13 cellular contexts compared by ENCODE assay signal in the genomic region with DNA sequence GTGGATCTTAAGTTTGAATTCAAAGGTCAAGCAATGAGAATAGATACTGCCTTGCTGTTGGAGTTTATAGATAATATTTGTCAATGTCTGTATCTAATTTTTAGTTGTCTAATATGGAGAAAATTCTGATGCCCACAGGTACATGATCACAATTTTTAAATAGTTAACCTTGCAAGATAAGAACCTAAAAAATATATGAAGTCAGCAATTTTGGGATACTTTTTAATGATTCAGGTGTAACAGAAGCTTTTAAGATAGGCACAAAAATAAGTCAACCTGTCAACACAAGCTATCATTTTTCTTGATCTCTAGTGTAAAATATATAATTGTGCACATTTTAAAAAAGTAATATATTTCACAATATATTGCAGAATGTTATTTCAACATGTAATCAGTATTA.
DNase-seq lines count a peak whose midpoint lies in the region; ATAC-seq, FAIRE-seq and TF ChIP-seq lines count a peak whose summit lies in the region.
"Had no signal": no experiment of that assay in that cellular context is flagged by ENCODE, and none has a peak within 500 bp of the region (broad histone marks: within the 10 kb centered on the region; RNA-seq: fewer than 3 reads in every experiment).

No MANE protein-coding gene starts in this region.

- TF ChIP-seq RAD21 in H1 (IDR thresholded peaks at IDR 0.05 in 1 of 2, conservative IDR thresholded peaks at IDR 0.05 in 1 of 2; ENCODE audit: low read depth in 2 of 2, low read length in 2 of 2), result no peak

- no peak overlapping the region for H3K4me3 ChIP-seq in PC-9
- H3K4me3 ChIP-seq in H1 (ENCODE audit: extremely low read depth in 1 of 4, insufficient read depth in 2 of 4, low read depth in 3 of 4, low read length in 4 of 4), result no peak overlapping the region
- H3K4me3 ChIP-seq: GM23338 had no signal

- no peak overlapping the region for H3K18ac ChIP-seq in H1 (ENCODE audit: extremely low read depth, low read length)

- no peaks in the 10 kb centered on the region for H3K4me1 Mint-ChIP-seq in Calu3 (ENCODE audit: low read depth, unreplicated experiment)
- no peaks in the 10 kb centered on the region for H3K4me1 Mint-ChIP-seq in activated CD8-positive, alpha-beta T cell treated with anti-CD3 and anti-CD28 coated beads, Interleukin-2, amount 10 ng/mL, durations not matched to agents 7 days and 5 days (ENCODE audit: low read depth)

- H3K9ac ChIP-seq in H1 (replicated peaks in 1 of 4; ENCODE audit: extremely low read depth in 1 of 4, low read depth in 3 of 4, low read length in 3 of 4), result no peak overlapping the region

- H4K91ac ChIP-seq in H1 (replicated peaks; ENCODE audit: insufficient read length, low read length), result no peak overlapping the region

- H3K4me1 ChIP-seq in PC-9 (replicated peaks; ENCODE audit: insufficient read depth) (peaks cover 12% of the 10 kb centered on the region), H1 (replicated peaks in 1 of 4; ENCODE audit: control insufficient read depth in 3 of 4, insufficient read depth in 4 of 4, low read length in 3 of 4) (peaks cover 2 to 6% (median 4%) of the 10 kb centered on the region in 4 experiments; a peak in 6 of 7 replicates)
- H3K4me1 ChIP-seq: Caco-2 had no signal

- no peak overlapping the region for H3K14ac ChIP-seq in H1 (ENCODE audit: insufficient read length)

- DNase-seq in Calu3 (no peak), PC-9 (no peak), H1 (ENCODE audit: low read depth in 1 of 2, low spot score in 2 of 2) (no peak)
- no peak for DNase-seq in activated CD8-positive, alpha-beta T cell treated with anti-CD3 and anti-CD28 coated beads, Interleukin-2, amount 10 ng/mL, durations not matched to agents 7 days and 5 days
- DNase-seq in activated naive CD4-positive, alpha-beta T cell treated with Interleukin-2 at 50 U/mL for 16 hours, result no peak
- DNase-seq: Caco-2; CD8-positive, alpha-beta memory T cell; DMS53; GF-D8; H9 had no signal

- H3K27me3 ChIP-seq in PC-9 (ENCODE audit: insufficient read depth, low read depth) (no peaks in the 10 kb centered on the region), H1 (replicated peaks in 1 of 4; ENCODE audit: control insufficient read depth in 3 of 4, extremely low read depth in 1 of 4, insufficient read depth in 3 of 4, low read length in 3 of 4) (no peaks in the 10 kb centered on the region)

- H3K4me3 Mint-ChIP-seq in Calu3 (ENCODE audit: low read depth, unreplicated experiment), result no peak overlapping the region
- no peak overlapping the region for H3K4me3 Mint-ChIP-seq in activated CD8-positive, alpha-beta T cell treated with anti-CD3 and anti-CD28 coated beads, Interleukin-2, amount 10 ng/mL, durations not matched to agents 7 days and 5 days
- H3K4me3 Mint-ChIP-seq: CD14-positive monocyte; CD8-positive, alpha-beta memory T cell; GM23338; H9 had no signal

- H2AFZ ChIP-seq in PC-9 (no peak overlapping the region), H1 (ENCODE audit: low read length) (no peak overlapping the region)
- H2AFZ ChIP-seq: GM23338 had no signal

- no peak for TF ChIP-seq CTCF in Calu3 (IDR thresholded peaks at IDR 0.05; ENCODE audit: unreplicated experiment)
- no peak for TF ChIP-seq CTCF in PC-9 (conservative IDR thresholded peaks at IDR 0.05)
- TF ChIP-seq CTCF in H1 (IDR thresholded peaks at IDR 0.05; ENCODE audit: control extremely low read depth in 1 of 3, insufficient read depth in 1 of 3, low read depth in 1 of 3, low read length in 3 of 3), result no peak

- H2AK5ac ChIP-seq in H1 (ENCODE audit: low read depth, low read length), result no peak overlapping the region

- H3K4ac ChIP-seq in H1 (replicated peaks; ENCODE audit: insufficient read length, low read depth, low read length), result no peak overlapping the region

- TSS peak; percentile 3 for BruUV-seq in Calu3 (replicated peaks; lab: Mats Ljungman, UMichigan)
- no TSS peak for BruUV-seq in PC-9 (replicated peaks; lab: Mats Ljungman, UMichigan)

- H2BK15ac ChIP-seq in H1 (ENCODE audit: low read length), result no peak overlapping the region

- H3K23me2 ChIP-seq in H1 (ENCODE audit: low read depth, low read length), result no peaks in the 10 kb centered on the region

- no peak overlapping the region for H3K27ac ChIP-seq in PC-9
- H3K27ac ChIP-seq in H1 (ENCODE audit: low read depth, low read length), result no peak overlapping the region

- no peak overlapping the region for H2BK12ac ChIP-seq in H1 (ENCODE audit: low read depth, low read length)

- peaks cover 41% of the 10 kb centered on the region for H3K36me3 ChIP-seq in PC-9 (ENCODE audit: low read depth)
- H3K36me3 ChIP-seq in H1 (ENCODE audit: control insufficient read depth in 2 of 4, insufficient read depth in 4 of 4, low read length in 3 of 4), result peaks cover 0 to 8% (median 0%) of the 10 kb centered on the region in 4 experiments; a peak in 2 of 8 replicates

- no peak for TF ChIP-seq POLR2A in H1 (IDR thresholded peaks at IDR 0.05; ENCODE audit: control extremely low read depth in 1 of 2, low read depth in 2 of 2, low read length in 2 of 2)

- POLR2A ChIA-PET in PC-9 (lab: Charles Lee; ENCODE audit: unreplicated experiment) (no interaction called here), H1 (lab: Charles Lee; ENCODE audit: partially characterized antibody) (no interaction called here)
- POLR2A ChIA-PET in activated CD8-positive, alpha-beta T cell treated with anti-CD3 and anti-CD28 coated beads, Interleukin-2, amount 10 ng/mL, durations not matched to agents 7 days and 5 days (lab: Charles Lee), result no interaction called here

- no peak overlapping the region for H2BK20ac ChIP-seq in H1 (ENCODE audit: low read length)

- no peak overlapping the region for H2BK120ac ChIP-seq in H1 (replicated peaks; ENCODE audit: low read depth, low read length)

- CTCF ChIA-PET in Calu3 (lab: Charles Lee), result interaction anchor here (1.1 kb wide), 1 partner anchor 107 kb away, joined by 3 read pairs; no protein-coding TSS in a partner anchor
- CTCF ChIA-PET in PC-9 (lab: Charles Lee), result no interaction called here
- CTCF ChIA-PET in H1 (lab: Charles Lee; ENCODE audit: partially characterized antibody), result interaction anchor here (4.2 kb wide), 1 partner anchor 16 kb away, joined by 17 read pairs; no protein-coding TSS in a partner anchor
- CTCF ChIA-PET in activated CD8-positive, alpha-beta T cell treated with anti-CD3 and anti-CD28 coated beads, Interleukin-2, amount 10 ng/mL, durations not matched to agents 7 days and 5 days (lab: Charles Lee), result interaction anchor here (4.0 kb wide), 1 partner anchor 14 kb away, joined by 21 read pairs; no protein-coding TSS in a partner anchor

- H4K20me1 ChIP-seq in PC-9 (ENCODE audit: insufficient read depth) (no peaks in the 10 kb centered on the region), H1 (replicated peaks in 1 of 2; ENCODE audit: control insufficient read depth in 1 of 2, insufficient read depth in 2 of 2, low read length in 2 of 2) (no peaks in the 10 kb centered on the region)

- H2BK5ac ChIP-seq in H1 (ENCODE audit: low read depth, low read length), result no peak overlapping the region

- ATAC-seq in activated CD8-positive, alpha-beta T cell treated with anti-CD3 and anti-CD28 coated beads, Interleukin-2, amount 10 ng/mL, durations not matched to agents 7 days and 5 days, result no peak
- ATAC-seq in GM21367 (IDR thresholded peaks at IDR 0.05; ENCODE audit: unreplicated experiment), result no peak
- ATAC-seq: GM23338 had no signal

- no peak overlapping the region for H4K5ac ChIP-seq in H1 (ENCODE audit: insufficient read length, low read depth, low read length)

- H3K4me2 ChIP-seq in PC-9 (0 out of 2 replicates have a peak overlapping the region, but pooled peaks have one; percentile 0), H1 (ENCODE audit: insufficient read depth in 1 of 2, low read depth in 2 of 2, low read length in 2 of 2) (no peak overlapping the region)
- H3K4me2 ChIP-seq: GM23338 had no signal

- H3K56ac ChIP-seq in H1 (replicated peaks; ENCODE audit: insufficient read length, low read depth, low read length), result no peak overlapping the region

- H3K79me2 ChIP-seq in PC-9 (ENCODE audit: low read depth) (no peaks in the 10 kb centered on the region), H1 (ENCODE audit: control insufficient read depth in 1 of 2, insufficient read depth in 2 of 2, low read length in 2 of 2) (no peaks in the 10 kb centered on the region)

- FAIRE-seq in H1 (lab: Jason Lieb, UNC), result no peak

- no peak overlapping the region for H4K8ac ChIP-seq in H1 (ENCODE audit: extremely low read depth, insufficient read depth, low read length)

- peaks cover 22% of the 10 kb centered on the region for H3K36me3 Mint-ChIP-seq in Calu3 (ENCODE audit: insufficient read depth, unreplicated experiment)
- H3K36me3 Mint-ChIP-seq in activated CD8-positive, alpha-beta T cell treated with anti-CD3 and anti-CD28 coated beads, Interleukin-2, amount 10 ng/mL, durations not matched to agents 7 days and 5 days (ENCODE audit: low read depth), result peaks cover 8% of the 10 kb centered on the region

- 0 out of 2 replicates have a peak, but pooled peaks cover 2% of the 10 kb centered on the region for H3F3A ChIP-seq in PC-9 (ENCODE audit: insufficient read depth, low read depth)

- H3K23ac ChIP-seq in H1 (ENCODE audit: insufficient read length), result no peak overlapping the region

- intact Hi-C loops in Calu3 (cut with micrococcal nuclease; ENCODE audit: unreplicated experiment), result no loop called here
- intact Hi-C loops in PC-9 (cut with micrococcal nuclease; ENCODE audit: unreplicated experiment), result no loop called here

- no peaks in the 10 kb centered on the region for H3K27me3 Mint-ChIP-seq in Calu3 (ENCODE audit: unreplicated experiment)
- H3K27me3 Mint-ChIP-seq in activated CD8-positive, alpha-beta T cell treated with anti-CD3 and anti-CD28 coated beads, Interleukin-2, amount 10 ng/mL, durations not matched to agents 7 days and 5 days (ENCODE audit: low read depth), result peaks cover 7% of the 10 kb centered on the region

- no peak for TF ChIP-seq EP300 in H1 (IDR thresholded peaks at IDR 0.05; ENCODE audit: borderline replicate concordance in 1 of 2, low read depth in 2 of 2, low read length in 2 of 2)

- no peaks in the 10 kb centered on the region for H3K9me2 ChIP-seq in PC-9 (ENCODE audit: insufficient read depth)

- no peaks in the 10 kb centered on the region; the same call in 1 of the 2 replicates for H3K9me3 ChIP-seq in PC-9 (ENCODE audit: insufficient read depth, low read depth)
- peaks cover 5 to 6% of the 10 kb centered on the region in 2 experiments; a peak in 3 of 4 replicates for H3K9me3 ChIP-seq in H1 (ENCODE audit: insufficient read depth in 2 of 2, low read depth in 1 of 2, low read length in 1 of 2)
- H3K9me3 ChIP-seq: Caco-2 had no signal

- no peaks in the 10 kb centered on the region for H3K79me1 ChIP-seq in H1 (ENCODE audit: low read depth, low read length)

- H3K9me3 Mint-ChIP-seq in Calu3 (ENCODE audit: low read depth, unreplicated experiment), result no peaks in the 10 kb centered on the region
- H3K9me3 Mint-ChIP-seq in activated CD8-positive, alpha-beta T cell treated with anti-CD3 and anti-CD28 coated beads, Interleukin-2, amount 10 ng/mL, durations not matched to agents 7 days and 5 days (ENCODE audit: insufficient read depth), result no peaks in the 10 kb centered on the region

- no peak overlapping the region for H3K27ac Mint-ChIP-seq in Calu3 (ENCODE audit: unreplicated experiment)
- H3K27ac Mint-ChIP-seq in activated CD8-positive, alpha-beta T cell treated with anti-CD3 and anti-CD28 coated beads, Interleukin-2, amount 10 ng/mL, durations not matched to agents 7 days and 5 days, result no peak overlapping the region
- H3K27ac Mint-ChIP-seq: CD14-positive monocyte; CD8-positive, alpha-beta memory T cell; GM23338 had no signal
